ENCODE assay signal across 26 cellular contexts in the genomic region with DNA sequence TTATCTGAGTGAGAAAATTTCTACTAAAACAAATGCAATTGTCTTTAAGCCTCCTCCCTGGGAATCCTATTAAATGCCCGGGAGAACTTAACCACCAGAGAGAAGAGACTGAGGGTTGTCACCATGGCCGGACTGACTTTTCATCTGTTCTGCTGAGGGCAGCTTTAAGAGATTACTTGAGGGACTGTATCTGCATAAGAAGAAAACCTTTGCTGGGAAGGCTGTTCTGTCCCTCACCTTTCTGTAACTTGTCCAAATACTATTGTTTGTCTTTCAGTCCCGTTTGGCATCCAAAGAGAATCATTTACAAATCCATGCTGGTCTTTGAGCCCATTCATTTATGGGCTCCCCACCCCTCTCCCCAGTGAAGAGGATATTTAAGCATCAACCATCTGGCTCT.
DNase-seq lines count a peak whose midpoint lies in the region; ATAC-seq and TF ChIP-seq lines count a peak whose summit lies in the region.
"Had no signal": no experiment of that assay in that cellular context is flagged by ENCODE, and none has a peak within 500 bp of the region (broad histone marks: within the 10 kb centered on the region; RNA-seq: fewer than 3 reads in every experiment).

No MANE protein-coding gene starts in this region.

- peaks cover 4% of the 10 kb centered on the region for H3K27me3 Mint-ChIP-seq in neural progenitor cell (ENCODE audit: insufficient read depth, low read depth)
- H3K27me3 Mint-ChIP-seq: CD4-positive, alpha-beta memory T cell had no signal

- H3K27ac Mint-ChIP-seq in neural progenitor cell, result no peak overlapping the region

- no peak overlapping the region for H3K4me2 ChIP-seq in SK-N-SH
- H3K4me2 ChIP-seq in hepatocyte, result peak overlapping the region; percentile 36
- H3K4me2 ChIP-seq in neural progenitor cell, result peak overlapping the region; percentile 35
- H3K4me2 ChIP-seq: BLaER1 treated with 17β-estradiol and CSF1 and Interleukin-3, amounts not matched to agents 10 nM and 100 nM had no signal

- 16% methylated on average over 3 of the region's 3 CpGs for WGBS in SK-N-SH (ENCODE audit: low lambda C conversion rate)
- 26% methylated on average over 3 of the region's 3 CpGs for WGBS in hepatocyte (ENCODE audit: low lambda C conversion rate, missing lambda C conversion rate)

- POLR2A ChIA-PET in SK-N-SH (lab: Yijun Ruan, JAX), result no interaction called here

- H4K20me1 ChIP-seq in SK-N-SH (ENCODE audit: insufficient read depth) (no peaks in the 10 kb centered on the region), hepatocyte (ENCODE audit: insufficient read depth, poor library complexity, severe bottlenecking) (no peaks in the 10 kb centered on the region), neural progenitor cell (ENCODE audit: low read depth) (no peaks in the 10 kb centered on the region)
- H4K20me1 ChIP-seq: BLaER1 treated with 17β-estradiol and CSF1 and Interleukin-3, amounts not matched to agents 10 nM and 100 nM had no signal

- H3K4me1 ChIP-seq in SK-N-SH (ENCODE audit: control insufficient read depth in 1 of 2, insufficient read depth in 2 of 2, low read depth in 1 of 2, low read length in 1 of 2), result no peaks in the 10 kb centered on the region
- H3K4me1 ChIP-seq in hepatocyte (ENCODE audit: insufficient read depth), result peaks cover 6% of the 10 kb centered on the region
- H3K4me1 ChIP-seq in neural progenitor cell, result peaks cover 26% of the 10 kb centered on the region
- H3K4me1 ChIP-seq in lower lobe of right lung, result no peaks in the 10 kb centered on the region
- H3K4me1 ChIP-seq: BLaER1 treated with 17β-estradiol and CSF1 and Interleukin-3, amounts not matched to agents 10 nM and 100 nM; Caco-2 had no signal

- DNase-seq in SK-N-SH, result no peak
- peak; percentile 69 for DNase-seq in NCI-H82 (lab: John Stamatoyannopoulos, UW)
- DNase-seq in hepatocyte (ENCODE audit: low spot score), result no peak
- peak; percentile 43 for DNase-seq in neural progenitor cell (ENCODE audit: low spot score)
- DNase-seq in lower lobe of right lung, result no peak
- no peak for DNase-seq in NCI-H2107 treated with DMSO at 0.1 percent for 48 hours (lab: John Stamatoyannopoulos, UW; ENCODE audit: unreplicated experiment)
- no peak for DNase-seq in ureter (ENCODE audit: low spot score)
- DNase-seq: ACHN; CD4-positive, alpha-beta memory T cell; DMS 273 treated with DMSO at 0.1 percent for 48 hours; DMS79 treated with DMSO at 0.1 percent for 48 hours; KG1; NCI-H1092 treated with DMSO at 0.1 percent for 48 hours; NCI-H146; NCI-H2029; NCI-H2171; NCI-H345; NCI-H524; PC-3; Right ventricle myocardium superior had no signal

- H3K79me2 ChIP-seq in SK-N-SH (ENCODE audit: insufficient read depth) (no peaks in the 10 kb centered on the region), hepatocyte (no peaks in the 10 kb centered on the region), neural progenitor cell (ENCODE audit: low read depth) (no peaks in the 10 kb centered on the region)

- CTCF ChIA-PET in SK-N-SH (lab: Yijun Ruan, JAX), result no interaction called here

- H3K9me2 ChIP-seq in SK-N-SH (no peaks in the 10 kb centered on the region), hepatocyte (replicated peaks; ENCODE audit: insufficient read depth) (no peaks in the 10 kb centered on the region)

- H3K36me3 ChIP-seq in SK-N-SH (replicated peaks in 1 of 2; ENCODE audit: control insufficient read depth in 1 of 2, insufficient read depth in 2 of 2, low read length in 1 of 2) (no peaks in the 10 kb centered on the region), hepatocyte (replicated peaks; ENCODE audit: insufficient read depth, low read depth) (no peaks in the 10 kb centered on the region), neural progenitor cell (no peaks in the 10 kb centered on the region), lower lobe of right lung (no peaks in the 10 kb centered on the region)
- H3K36me3 ChIP-seq: BLaER1 treated with 17β-estradiol and CSF1 and Interleukin-3, amounts not matched to agents 10 nM and 100 nM had no signal

- ATAC-seq in SK-N-SH treated with all-trans-retinoic acid at 6 μM for 48 hours, result no peak
- no peak for ATAC-seq in lower lobe of right lung
- ATAC-seq: GM12878, HCT116, PC-3 had no signal

- H3K4me3 Mint-ChIP-seq in neural progenitor cell, result no peak overlapping the region
- H3K4me3 Mint-ChIP-seq: CD4-positive, alpha-beta memory T cell had no signal

- no peak for TF ChIP-seq RAD21 in SK-N-SH (IDR thresholded peaks at IDR 0.05; ENCODE audit: low read length)

- H3K27ac ChIP-seq in SK-N-SH (ENCODE audit: low read depth in 2 of 2, low read length in 1 of 2), result no peak overlapping the region
- no peak overlapping the region for H3K27ac ChIP-seq in hepatocyte
- H3K27ac ChIP-seq in neural progenitor cell, result peak overlapping the region; percentile 3
- H3K27ac ChIP-seq in lower lobe of right lung, result no peak overlapping the region
- H3K27ac ChIP-seq: 22Rv1; BLaER1 treated with 17β-estradiol and CSF1 and Interleukin-3, amounts not matched to agents 10 nM and 100 nM had no signal

- H3K27me3 ChIP-seq in SK-N-SH (ENCODE audit: insufficient read depth) (no peaks in the 10 kb centered on the region), hepatocyte (no peaks in the 10 kb centered on the region), neural progenitor cell (no peaks in the 10 kb centered on the region), lower lobe of right lung (ENCODE audit: low read depth) (no peaks in the 10 kb centered on the region)
- H3K27me3 ChIP-seq: BLaER1 treated with 17β-estradiol and CSF1 and Interleukin-3, amounts not matched to agents 10 nM and 100 nM had no signal

- H3K9me3 Mint-ChIP-seq in neural progenitor cell, result peaks cover 8% of the 10 kb centered on the region

- H2AFZ ChIP-seq in SK-N-SH (ENCODE audit: low read depth) (0 out of 2 replicates have a peak overlapping the region, but pooled peaks have one; percentile 35), hepatocyte (no peak overlapping the region), neural progenitor cell (replicated peaks) (no peak overlapping the region)

- H3F3A ChIP-seq in SK-N-SH (replicated peaks; ENCODE audit: insufficient read depth), result no peaks in the 10 kb centered on the region
- H3F3A ChIP-seq in neural progenitor cell (ENCODE audit: low read depth), result peaks cover 22% of the 10 kb centered on the region

- intact Hi-C loops in lower lobe of right lung (cut with DNase I), result no loop called here

- H3K9ac ChIP-seq in SK-N-SH, result no peak overlapping the region
- no peak overlapping the region for H3K9ac ChIP-seq in neural progenitor cell
- H3K9ac ChIP-seq: BLaER1 treated with 17β-estradiol and CSF1 and Interleukin-3, amounts not matched to agents 10 nM and 100 nM had no signal

- H3K4me3 ChIP-seq in SK-N-SH (ENCODE audit: low read depth in 2 of 2, low read length in 1 of 2), result no peak overlapping the region
- no peak overlapping the region for H3K4me3 ChIP-seq in hepatocyte
- no peak overlapping the region for H3K4me3 ChIP-seq in neural progenitor cell
- no peak overlapping the region for H3K4me3 ChIP-seq in lower lobe of right lung
- H3K4me3 ChIP-seq: BLaER1 treated with 17β-estradiol and CSF1 and Interleukin-3, amounts not matched to agents 10 nM and 100 nM; GM12878 had no signal

- TF ChIP-seq EP300 in SK-N-SH (IDR thresholded peaks at IDR 0.05; ENCODE audit: borderline replicate concordance in 1 of 2, low read depth in 1 of 2, low read length in 1 of 2), result no peak

- H3K9me3 ChIP-seq in SK-N-SH (peaks cover 3% of the 10 kb centered on the region; the same call in 1 of the 2 replicates), hepatocyte (ENCODE audit: low read depth) (no peaks in the 10 kb centered on the region), neural progenitor cell (ENCODE audit: low read depth) (no peaks in the 10 kb centered on the region), lower lobe of right lung (no peaks in the 10 kb centered on the region)
- H3K9me3 ChIP-seq: BLaER1 treated with 17β-estradiol and CSF1 and Interleukin-3, amounts not matched to agents 10 nM and 100 nM; Caco-2 had no signal

- peaks cover 11% of the 10 kb centered on the region for H3K4me1 Mint-ChIP-seq in neural progenitor cell
- H3K4me1 Mint-ChIP-seq: CD4-positive, alpha-beta memory T cell had no signal

- TF ChIP-seq CTCF in SK-N-SH (IDR thresholded peaks at IDR 0.05), result no peak
- no peak for TF ChIP-seq CTCF in hepatocyte (IDR thresholded peaks at IDR 0.05; ENCODE audit: poor library complexity)
- TF ChIP-seq CTCF in neural progenitor cell (IDR thresholded peaks at IDR 0.05), result no peak
- no peak for TF ChIP-seq CTCF in lower lobe of right lung (IDR thresholded peaks at IDR 0.05)

- no peaks in the 10 kb centered on the region for H3K36me3 Mint-ChIP-seq in neural progenitor cell
- H3K36me3 Mint-ChIP-seq: CD4-positive, alpha-beta memory T cell had no signal

TF ChIP-seq in SK-N-SH, 30 proteins besides CTCF, POLR2A, EP300 and RAD21 (continues in another document):
- no peak for TF ChIP-seq TAF1 (IDR thresholded peaks at IDR 0.05; ENCODE audit: borderline replicate concordance, low read depth, low read length)
- no peak for TF ChIP-seq RFX5 (IDR thresholded peaks at IDR 0.05; ENCODE audit: low read length)
- TF ChIP-seq RXRA (IDR thresholded peaks at IDR 0.05; ENCODE audit: borderline replicate concordance, low read depth), result no peak
- TF ChIP-seq MEF2A (IDR thresholded peaks at IDR 0.05; ENCODE audit: borderline replicate concordance, low read depth), result no peak

TF ChIP-seq in SK-N-SH treated with all-trans-retinoic acid at 6 μM for 48 hours, 23 proteins besides CTCF, POLR2A, EP300 and RAD21 (continues in another document):
- TF ChIP-seq, protein P1, sequence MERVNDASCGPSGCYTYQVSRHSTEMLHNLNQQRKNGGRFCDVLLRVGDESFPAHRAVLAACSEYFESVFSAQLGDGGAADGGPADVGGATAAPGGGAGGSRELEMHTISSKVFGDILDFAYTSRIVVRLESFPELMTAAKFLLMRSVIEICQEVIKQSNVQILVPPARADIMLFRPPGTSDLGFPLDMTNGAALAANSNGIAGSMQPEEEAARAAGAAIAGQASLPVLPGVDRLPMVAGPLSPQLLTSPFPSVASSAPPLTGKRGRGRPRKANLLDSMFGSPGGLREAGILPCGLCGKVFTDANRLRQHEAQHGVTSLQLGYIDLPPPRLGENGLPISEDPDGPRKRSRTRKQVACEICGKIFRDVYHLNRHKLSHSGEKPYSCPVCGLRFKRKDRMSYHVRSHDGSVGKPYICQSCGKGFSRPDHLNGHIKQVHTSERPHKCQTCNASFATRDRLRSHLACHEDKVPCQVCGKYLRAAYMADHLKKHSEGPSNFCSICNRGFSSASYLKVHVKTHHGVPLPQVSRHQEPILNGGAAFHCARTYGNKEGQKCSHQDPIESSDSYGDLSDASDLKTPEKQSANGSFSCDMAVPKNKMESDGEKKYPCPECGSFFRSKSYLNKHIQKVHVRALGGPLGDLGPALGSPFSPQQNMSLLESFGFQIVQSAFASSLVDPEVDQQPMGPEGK (CRISPR knock-in tag; IDR thresholded peaks at IDR 0.05; ENCODE audit: borderline replicate concordance), result no peak

Comparison
In these comparisons a context has a peak if more than half of its experiments do, and no peak if none do; other contexts are left out.
1. DNase-seq: peak in NCI-H82 (single experiment) and neural progenitor cell (single experiment); none in SK-N-SH (single experiment), hepatocyte (single experiment), lower lobe of right lung (single experiment), NCI-H2107 treated with DMSO at 0.1 percent for 48 hours (single experiment) and ureter (single experiment).